31 cellular contexts compared by ENCODE assay signal in genomic region chr1:36286802-36287201, GRCh38. TPM values are rescaled to one million over a fixed set of nuclear protein-coding genes. Genes with fewer than 3 reads are reported as not detected.
DNase-seq lines count a peak whose midpoint lies in the region; ATAC-seq, FAIRE-seq and TF ChIP-seq lines count a peak whose summit lies in the region.
"Had no signal": no experiment of that assay in that cellular context is flagged by ENCODE, and none has a peak within 500 bp of the region (broad histone marks: within the 10 kb centered on the region; RNA-seq: fewer than 3 reads in every experiment).

No MANE protein-coding gene starts in this region.

- BruUV-seq in Panc1 (replicated peaks; lab: Mats Ljungman, UMichigan), result TSS peak; percentile 55
- BruUV-seq in endothelial cell of umbilical vein (replicated peaks; lab: Mats Ljungman, UMichigan), result TSS peak; percentile 46

- H3K9me3 ChIP-seq in BLaER1 treated with 17β-estradiol and CSF1 and Interleukin-3, amounts not matched to agents 10 nM and 100 nM (replicated peaks in 1 of 11), result no peaks in the 10 kb centered on the region
- H3K9me3 ChIP-seq in Panc1 (ENCODE audit: control insufficient read depth, insufficient read depth, low read depth, low read length), result no peaks in the 10 kb centered on the region
- no peaks in the 10 kb centered on the region for H3K9me3 ChIP-seq in endothelial cell of umbilical vein (replicated peaks; ENCODE audit: control insufficient read depth, insufficient read depth, low read length)
- H3K9me3 ChIP-seq in MM.1S (replicated peaks; ENCODE audit: insufficient read depth, low read length), result no peaks in the 10 kb centered on the region
- H3K9me3 ChIP-seq: left lung, pancreas, right atrium auricular region, thyroid gland, uterus had no signal

- no peaks in the 10 kb centered on the region for H3K9me2 ChIP-seq in MM.1S (replicated peaks; ENCODE audit: insufficient read depth, low read length)

- peaks cover 4 to 22% (median 18%) of the 10 kb centered on the region in 10 experiments; a peak in 17 of 20 replicates for H3K4me1 ChIP-seq in BLaER1 treated with 17β-estradiol and CSF1 and Interleukin-3, amounts not matched to agents 10 nM and 100 nM
- H3K4me1 ChIP-seq in Panc1 (ENCODE audit: control insufficient read depth, insufficient read depth, low read length) (no peaks in the 10 kb centered on the region; the same call in 1 of the 2 replicates), endothelial cell of umbilical vein (ENCODE audit: control insufficient read depth, extremely low read depth, insufficient read depth, low read length) (no peaks in the 10 kb centered on the region), MM.1S (ENCODE audit: low read length) (peaks cover 7% of the 10 kb centered on the region)
- H3K4me1 ChIP-seq: pancreas, uterus had no signal

- CTCF ChIA-PET in activated CD4-positive, alpha-beta memory T cell treated with anti-CD3 and anti-CD28 coated beads for 36 hours (lab: Charles Lee), result interaction anchor here (1.3 to 3.8 kb wide), 11 partner anchors 14 to 185 kb away, joined by 4 to 54 read pairs (median 7); partner anchors contain the start of gene TRAPPC3
- CTCF ChIA-PET in activated CD4-positive, alpha-beta memory T cell treated with anti-CD3 and anti-CD28 coated beads, Interleukin-2, amount 10 ng/mL, durations not matched to agents 7 days and 5 days (lab: Charles Lee), result interaction anchor here (1.0 to 3.7 kb wide), 8 partner anchors 15 to 191 kb away, joined by 3 to 35 read pairs (median 6); partner anchors contain the start of gene TRAPPC3
- CTCF ChIA-PET in Panc1 (lab: Charles Lee), result interaction anchor here (0.6 kb wide), 1 partner anchor 190 kb away, joined by 3 read pairs; no protein-coding TSS in a partner anchor
- CTCF ChIA-PET in endothelial cell of umbilical vein (lab: Charles Lee), result interaction anchor here (1.4 to 3.4 kb wide), 3 partner anchors 67 to 152 kb away, joined by 5 to 81 read pairs (median 29); partner anchors contain the start of gene TRAPPC3

- peak overlapping the region; percentile 80 for H3K27ac Mint-ChIP-seq in activated CD4-positive, alpha-beta memory T cell treated with anti-CD3 and anti-CD28 coated beads for 36 hours
- no peak overlapping the region for H3K27ac Mint-ChIP-seq in activated CD4-positive, alpha-beta memory T cell treated with anti-CD3 and anti-CD28 coated beads, Interleukin-2, amount 10 ng/mL, durations not matched to agents 7 days and 5 days
- H3K27ac Mint-ChIP-seq: activated B cell treated with CpG ODN at 0.5 μM for 24 hours had no signal

- H3K36me3 ChIP-seq in BLaER1 treated with 17β-estradiol and CSF1 and Interleukin-3, amounts not matched to agents 10 nM and 100 nM, result peaks cover 93 to 99% (median 96%) of the 10 kb centered on the region in 11 experiments
- H3K36me3 ChIP-seq in Panc1 (ENCODE audit: control insufficient read depth, insufficient read depth, low read length) (peaks cover 61% of the 10 kb centered on the region), endothelial cell of umbilical vein (ENCODE audit: control insufficient read depth in 2 of 2, extremely low read depth in 1 of 2, insufficient read depth in 2 of 2, low read length in 2 of 2) (peaks cover 47 to 49% of the 10 kb centered on the region in 2 experiments), MM.1S (replicated peaks; ENCODE audit: insufficient read depth, low read length) (peaks cover 7% of the 10 kb centered on the region)
- H3K36me3 ChIP-seq: uterus had no signal

- TF ChIP-seq CTCF in Panc1 (IDR thresholded peaks at IDR 0.05) (no peak), endothelial cell of umbilical vein (IDR thresholded peaks at IDR 0.05; ENCODE audit: extremely low read depth in 1 of 2, insufficient read depth in 1 of 2, low read depth in 1 of 2, low read length in 2 of 2) (no peak), MM.1S (IDR thresholded peaks at IDR 0.05; ENCODE audit: low read length) (no peak)

- no peak for FAIRE-seq in endothelial cell of umbilical vein (lab: Jason Lieb, UNC)
- FAIRE-seq: colon, D721Med, GM18507, pancreas had no signal

- peaks cover 57% of the 10 kb centered on the region for H3K36me3 Mint-ChIP-seq in activated CD4-positive, alpha-beta memory T cell treated with anti-CD3 and anti-CD28 coated beads for 36 hours
- peaks cover 76% of the 10 kb centered on the region for H3K36me3 Mint-ChIP-seq in activated CD4-positive, alpha-beta memory T cell treated with anti-CD3 and anti-CD28 coated beads, Interleukin-2, amount 10 ng/mL, durations not matched to agents 7 days and 5 days (ENCODE audit: low read depth)

- H3K4me3 Mint-ChIP-seq in activated CD4-positive, alpha-beta memory T cell treated with anti-CD3 and anti-CD28 coated beads for 36 hours, result no peak overlapping the region
- no peak overlapping the region for H3K4me3 Mint-ChIP-seq in activated CD4-positive, alpha-beta memory T cell treated with anti-CD3 and anti-CD28 coated beads, Interleukin-2, amount 10 ng/mL, durations not matched to agents 7 days and 5 days
- H3K4me3 Mint-ChIP-seq: activated B cell treated with CpG ODN at 0.5 μM for 24 hours; neural crest cell; stimulated activated naive CD8-positive, alpha-beta T cell treated with anti-CD3 and anti-CD28 coated beads, Interleukin-15, amount 100 ng/mL, for 72 hours had no signal

- peaks cover 44 to 100% (median 89%) of the 10 kb centered on the region in 11 experiments; a peak in 21 of 22 replicates for H4K20me1 ChIP-seq in BLaER1 treated with 17β-estradiol and CSF1 and Interleukin-3, amounts not matched to agents 10 nM and 100 nM
- H4K20me1 ChIP-seq in endothelial cell of umbilical vein (replicated peaks; ENCODE audit: control insufficient read depth, extremely low read depth, insufficient read depth, low read length) (no peaks in the 10 kb centered on the region), MM.1S (ENCODE audit: insufficient read depth, low read length) (no peaks in the 10 kb centered on the region)

- TF ChIP-seq POLR2A in endothelial cell of umbilical vein (IDR thresholded peaks at IDR 0.05; ENCODE audit: low read depth, low read length), result no peak

- peak overlapping the region in 1 of 11 experiments; percentile 11; a peak in 2 of 22 replicates for H3K27ac ChIP-seq in BLaER1 treated with 17β-estradiol and CSF1 and Interleukin-3, amounts not matched to agents 10 nM and 100 nM
- H3K27ac ChIP-seq in Panc1 (ENCODE audit: low read length) (no peak overlapping the region), endothelial cell of umbilical vein (ENCODE audit: insufficient read depth, low read depth, low read length) (no peak overlapping the region), MM.1S (ENCODE audit: low read length) (no peak overlapping the region)
- H3K27ac ChIP-seq: C4-2B, left lung, pancreas, uterus had no signal

- H3K4me3 ChIP-seq in BLaER1 treated with 17β-estradiol and CSF1 and Interleukin-3, amounts not matched to agents 10 nM and 100 nM, result no peak overlapping the region
- H3K4me3 ChIP-seq in Panc1 (ENCODE audit: low read depth in 2 of 2, low read length in 2 of 2) (no peak overlapping the region), endothelial cell of umbilical vein (replicated peaks in 1 of 3; ENCODE audit: insufficient read depth in 1 of 3, low read depth in 1 of 3, low read length in 3 of 3) (no peak overlapping the region), MM.1S (ENCODE audit: low read length) (no peak overlapping the region)
- H3K4me3 ChIP-seq: left lung, pancreas, right atrium auricular region, smooth muscle cell, thyroid gland, uterus had no signal

- peaks cover 29% of the 10 kb centered on the region for H3K4me1 Mint-ChIP-seq in activated CD4-positive, alpha-beta memory T cell treated with anti-CD3 and anti-CD28 coated beads for 36 hours (ENCODE audit: low read depth)
- peaks cover 18% of the 10 kb centered on the region for H3K4me1 Mint-ChIP-seq in activated CD4-positive, alpha-beta memory T cell treated with anti-CD3 and anti-CD28 coated beads, Interleukin-2, amount 10 ng/mL, durations not matched to agents 7 days and 5 days
- H3K4me1 Mint-ChIP-seq: neural crest cell had no signal

- H3K27me3 Mint-ChIP-seq in activated CD4-positive, alpha-beta memory T cell treated with anti-CD3 and anti-CD28 coated beads for 36 hours, result no peaks in the 10 kb centered on the region
- H3K27me3 Mint-ChIP-seq in activated CD4-positive, alpha-beta memory T cell treated with anti-CD3 and anti-CD28 coated beads, Interleukin-2, amount 10 ng/mL, durations not matched to agents 7 days and 5 days, result no peaks in the 10 kb centered on the region
- H3K27me3 Mint-ChIP-seq: activated B cell treated with CpG ODN at 0.5 μM for 24 hours; stimulated activated naive CD8-positive, alpha-beta T cell treated with anti-CD3 and anti-CD28 coated beads, Interleukin-15, amount 100 ng/mL, for 72 hours had no signal

- POLR2A ChIA-PET in activated CD4-positive, alpha-beta memory T cell treated with anti-CD3 and anti-CD28 coated beads for 36 hours (lab: Charles Lee), result no interaction called here
- POLR2A ChIA-PET in activated CD4-positive, alpha-beta memory T cell treated with anti-CD3 and anti-CD28 coated beads, Interleukin-2, amount 10 ng/mL, durations not matched to agents 7 days and 5 days (lab: Charles Lee), result interaction anchor here (0.9 to 2.5 kb wide), 3 partner anchors 63 to 128 kb away, joined by 3 to 11 read pairs (median 4); partner anchors contain the start of gene THRAP3
- POLR2A ChIA-PET in Panc1 (lab: Charles Lee), result interaction anchor here (1.2 kb wide), 1 partner anchor 11 kb away, joined by 3 read pairs; no protein-coding TSS in a partner anchor
- POLR2A ChIA-PET in endothelial cell of umbilical vein (lab: Charles Lee), result no interaction called here

- H3K9ac ChIP-seq in BLaER1 treated with 17β-estradiol and CSF1 and Interleukin-3, amounts not matched to agents 10 nM and 100 nM, result peak overlapping the region in 2 of 11 experiments; percentile 2 to 16; a peak in 3 of 22 replicates
- H3K9ac ChIP-seq in endothelial cell of umbilical vein (replicated peaks; ENCODE audit: extremely low read depth, insufficient read depth, low read length) (no peak overlapping the region), MM.1S (ENCODE audit: low read length) (no peak overlapping the region)

- H3K27me3 ChIP-seq in BLaER1 treated with 17β-estradiol and CSF1 and Interleukin-3, amounts not matched to agents 10 nM and 100 nM, result no peaks in the 10 kb centered on the region
- H3K27me3 ChIP-seq in Panc1 (ENCODE audit: control insufficient read depth, insufficient read depth, low read length) (no peaks in the 10 kb centered on the region), endothelial cell of umbilical vein (ENCODE audit: control insufficient read depth in 2 of 2, insufficient read depth in 2 of 2, low read length in 2 of 2) (no peaks in the 10 kb centered on the region), MM.1S (replicated peaks; ENCODE audit: insufficient read depth, low read length) (no peaks in the 10 kb centered on the region)
- H3K27me3 ChIP-seq: left lung, pancreas, right atrium auricular region, thyroid gland, uterus had no signal

- H3K79me2 ChIP-seq in endothelial cell of umbilical vein (ENCODE audit: control insufficient read depth, insufficient read depth, low read length) (peaks cover 39% of the 10 kb centered on the region), MM.1S (ENCODE audit: low read length) (peaks cover 61% of the 10 kb centered on the region)

- peak overlapping the region in 7 of 11 experiments; percentile 40 to 78 (median 62); a peak in 9 of 22 replicates for H3K4me2 ChIP-seq in BLaER1 treated with 17β-estradiol and CSF1 and Interleukin-3, amounts not matched to agents 10 nM and 100 nM
- no peak overlapping the region for H3K4me2 ChIP-seq in endothelial cell of umbilical vein (ENCODE audit: insufficient read depth, low read length)
- no peak overlapping the region for H3K4me2 ChIP-seq in MM.1S (ENCODE audit: low read depth, low read length)
- H3K4me2 ChIP-seq: smooth muscle cell had no signal

- dilution Hi-C loops in endothelial cell of umbilical vein (cut with MboI; ENCODE audit: extremely low pct_ligation_motif_present, low sequenced_read_pairs), result no loop called here

- no peaks in the 10 kb centered on the region for H3K9me3 Mint-ChIP-seq in activated CD4-positive, alpha-beta memory T cell treated with anti-CD3 and anti-CD28 coated beads for 36 hours
- H3K9me3 Mint-ChIP-seq in activated CD4-positive, alpha-beta memory T cell treated with anti-CD3 and anti-CD28 coated beads, Interleukin-2, amount 10 ng/mL, durations not matched to agents 7 days and 5 days, result no peaks in the 10 kb centered on the region
- H3K9me3 Mint-ChIP-seq: activated B cell treated with CpG ODN at 0.5 μM for 24 hours; neural crest cell; stimulated activated naive CD8-positive, alpha-beta T cell treated with anti-CD3 and anti-CD28 coated beads, Interleukin-15, amount 100 ng/mL, for 72 hours had no signal

- in situ Hi-C loops in Panc1 (cut with HindIII; ENCODE audit: low pct_unique_long_range_greater_than_20kb, low sequenced_read_pairs), result no loop called here

- no peaks in the 10 kb centered on the region for H3K9me1 ChIP-seq in endothelial cell of umbilical vein (replicated peaks; ENCODE audit: control insufficient read depth, extremely low read depth, insufficient read depth, low read length)

- no peak overlapping the region for H2AFZ ChIP-seq in endothelial cell of umbilical vein (ENCODE audit: low read depth, low read length)
- H2AFZ ChIP-seq in MM.1S (ENCODE audit: low read length), result no peak overlapping the region

- ATAC-seq in Panc1, result no peak
- no peak for ATAC-seq in GM19351 (IDR thresholded peaks at IDR 0.05; ENCODE audit: unreplicated experiment)
- ATAC-seq: left lung; pancreas; stimulated activated naive CD8-positive, alpha-beta T cell treated with anti-CD3 and anti-CD28 coated beads, Interleukin-15, amount 100 ng/mL, for 72 hours had no signal

- H3F3A ChIP-seq in MM.1S (ENCODE audit: insufficient read depth, low read length), result peaks cover 10% of the 10 kb centered on the region

- intact Hi-C loops in activated CD4-positive, alpha-beta memory T cell treated with anti-CD3 and anti-CD28 coated beads for 36 hours (cut with micrococcal nuclease), result no loop called here
- intact Hi-C loops in Panc1 (cut with micrococcal nuclease; ENCODE audit: unreplicated experiment), result no loop called here
- intact Hi-C loops in endothelial cell of umbilical vein (cut with micrococcal nuclease), result no loop called here

- no peak for DNase-seq in activated CD4-positive, alpha-beta memory T cell treated with anti-CD3 and anti-CD28 coated beads for 36 hours
- no peak for DNase-seq in activated CD4-positive, alpha-beta memory T cell treated with anti-CD3 and anti-CD28 coated beads, Interleukin-2, amount 10 ng/mL, durations not matched to agents 7 days and 5 days
- no peak for DNase-seq in Panc1 (ENCODE audit: low read depth, low spot score)
- DNase-seq in endothelial cell of umbilical vein (ENCODE audit: low read depth, low spot score), result no peak
- no peak for DNase-seq in GM03348 (ENCODE audit: low spot score)
- no peak for DNase-seq in MM.1S
- DNase-seq: 8988T; activated B cell treated with CpG ODN at 0.5 μM for 24 hours; activated gamma-delta T cell; anterior cingulate cortex; glutamatergic neuron; KBM-7; left lung; NCI-H1105; NCI-H187 treated with DMSO at 0.1 percent for 48 hours; NCI-H2171; pancreas; stimulated activated CD4-positive, alpha-beta T cell treated with anti-CD3 and anti-CD28 coated beads, Interleukin-1b, Interleukin-23, amount 100 ng/mL, for 48 hours; stimulated activated naive CD8-positive, alpha-beta T cell treated with anti-CD3 and anti-CD28 coated beads, Interleukin-15, amount 100 ng/mL, for 72 hours; thyroid gland; uterus had no signal

RNA-seq across cellular contexts. Expression of gene SH3D21, which starts 19.4 kb away (rescaled TPM):
- 10 to 100 TPM; 16.9 to 18.1 TPM for total RNA-seq in activated CD4-positive, alpha-beta memory T cell treated with anti-CD3 and anti-CD28 coated beads for 36 hours
- 10 to 100 TPM; 18.9 to 19.3 TPM for total RNA-seq in activated CD4-positive, alpha-beta memory T cell treated with anti-CD3 and anti-CD28 coated beads, Interleukin-2, amount 10 ng/mL, durations not matched to agents 7 days and 5 days
- total RNA-seq in Panc1 (2021; ENCODE audit: unreplicated experiment), result 18.9 TPM
- 19.9 TPM for polyA plus RNA-seq in Panc1 (2012; ENCODE audit: insufficient read length)
- 5.1 and 7.2 TPM in 2 replicates for total RNA-seq in endothelial cell of umbilical vein
- polyA plus RNA-seq in endothelial cell of umbilical vein, result 1.6 and 1.8 TPM in 2 replicates
- 0.72 and 0.76 TPM in 2 replicates for polyA plus RNA-seq in endothelial cell of umbilical vein (2011; cell fraction: cytosol; rRNA removed)
- 26.0 and 27.2 TPM in 2 replicates for polyA plus RNA-seq in endothelial cell of umbilical vein (2011; cell fraction: nucleus; rRNA removed)
- polyA plus RNA-seq in endothelial cell of umbilical vein (2012), result 3.2 and 4.3 TPM in 2 replicates
- polyA minus RNA-seq in endothelial cell of umbilical vein, result 0.68 and 1.5 TPM in 2 replicates
- 0.61 TPM for polyA minus RNA-seq in endothelial cell of umbilical vein (2011; cell fraction: cytosol; rRNA and poly(A)+ RNA removed)
- polyA minus RNA-seq in endothelial cell of umbilical vein (2011; cell fraction: nucleus; rRNA and poly(A)+ RNA removed), result 3.9 and 5.1 TPM in 2 replicates
- total RNA-seq: H4 had no signal

RNA-seq across cellular contexts. Expression of gene EVA1B, which starts 36.6 kb away (rescaled TPM):
- total RNA-seq in activated CD4-positive, alpha-beta memory T cell treated with anti-CD3 and anti-CD28 coated beads for 36 hours, result 10 to 100 TPM; 11.6 to 12.8 TPM
- 10 to 100 TPM; 25.5 to 28.7 TPM for total RNA-seq in activated CD4-positive, alpha-beta memory T cell treated with anti-CD3 and anti-CD28 coated beads, Interleukin-2, amount 10 ng/mL, durations not matched to agents 7 days and 5 days
- total RNA-seq in Panc1 (2021; ENCODE audit: unreplicated experiment) (79.0 TPM), endothelial cell of umbilical vein (63.2 and 64.7 TPM in 2 replicates)
- 196 TPM for polyA plus RNA-seq in Panc1 (2012; ENCODE audit: insufficient read length)
- polyA plus RNA-seq in endothelial cell of umbilical vein, result 132 and 255 TPM in 2 replicates
- polyA plus RNA-seq in endothelial cell of umbilical vein (2011; cell fraction: cytosol; rRNA removed), result 42.8 and 79.0 TPM in 2 replicates
- 14.7 and 18.7 TPM in 2 replicates for polyA plus RNA-seq in endothelial cell of umbilical vein (2011; cell fraction: nucleus; rRNA removed)
- polyA plus RNA-seq in endothelial cell of umbilical vein (2012), result 37.9 and 66.8 TPM in 2 replicates
- 9.2 and 12.4 TPM in 2 replicates for polyA minus RNA-seq in endothelial cell of umbilical vein
- polyA minus RNA-seq in endothelial cell of umbilical vein (2011; cell fraction: cytosol; rRNA and poly(A)+ RNA removed), result 3.6 TPM
- polyA minus RNA-seq in endothelial cell of umbilical vein (2011; cell fraction: nucleus; rRNA and poly(A)+ RNA removed), result 2.0 and 3.8 TPM in 2 replicates

Comparison
In these comparisons a context has a peak if more than half of its experiments do, and no peak if none do; other contexts are left out.
1. POLR2A ChIA-PET loops: an anchor here in activated CD4-positive, alpha-beta memory T cell treated with anti-CD3 and anti-CD28 coated beads, Interleukin-2, amount 10 ng/mL, durations not matched to agents 7 days and 5 days (0.9 to 2.5 kb wide) and Panc1 (1.2 kb wide); none called in activated CD4-positive, alpha-beta memory T cell treated with anti-CD3 and anti-CD28 coated beads for 36 hours and endothelial cell of umbilical vein.
2. H3K4me2 ChIP-seq: peak in BLaER1 treated with 17β-estradiol and CSF1 and Interleukin-3, amounts not matched to agents 10 nM and 100 nM (7 of 11); none in endothelial cell of umbilical vein (single experiment) and MM.1S (single experiment).